ENCODE assay signal across 2 cellular contexts in the genomic region with DNA sequence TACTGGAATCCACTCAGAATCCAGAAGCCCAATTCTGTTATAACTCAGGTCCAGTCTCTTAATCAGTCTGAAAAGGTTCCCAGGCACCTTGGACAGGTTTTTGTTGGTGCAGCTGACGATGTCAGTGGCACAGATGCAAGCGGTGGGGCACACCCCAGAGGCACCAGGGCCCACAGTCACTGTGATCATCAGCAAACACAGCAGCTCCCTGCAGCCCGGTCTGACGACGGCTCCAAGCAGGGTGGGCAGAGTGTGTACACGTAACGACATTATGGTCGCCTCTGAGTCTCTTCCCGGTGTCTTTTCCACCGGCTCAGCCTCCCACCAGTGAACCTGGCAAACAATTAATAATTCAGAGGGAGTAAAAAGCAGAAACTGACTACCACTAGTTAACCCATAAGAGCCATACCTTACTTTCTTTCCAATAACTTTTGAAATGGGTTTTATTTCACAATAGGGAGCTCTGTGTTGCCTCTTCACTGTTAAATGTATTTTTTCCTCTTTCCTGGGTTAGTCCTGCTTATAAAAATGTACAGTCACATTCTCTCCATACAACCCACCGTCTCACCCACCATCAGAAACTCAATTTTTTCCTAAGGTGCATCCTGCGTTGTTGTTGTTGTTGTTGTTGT.
TF ChIP-seq lines count a peak whose summit lies in the region.

No MANE protein-coding gene starts in this region.

TF ChIP-seq in HEK293T, 16 proteins besides CTCF, POLR2A, EP300 and RAD21 (continued from another document):
- TF ChIP-seq, protein P1, sequence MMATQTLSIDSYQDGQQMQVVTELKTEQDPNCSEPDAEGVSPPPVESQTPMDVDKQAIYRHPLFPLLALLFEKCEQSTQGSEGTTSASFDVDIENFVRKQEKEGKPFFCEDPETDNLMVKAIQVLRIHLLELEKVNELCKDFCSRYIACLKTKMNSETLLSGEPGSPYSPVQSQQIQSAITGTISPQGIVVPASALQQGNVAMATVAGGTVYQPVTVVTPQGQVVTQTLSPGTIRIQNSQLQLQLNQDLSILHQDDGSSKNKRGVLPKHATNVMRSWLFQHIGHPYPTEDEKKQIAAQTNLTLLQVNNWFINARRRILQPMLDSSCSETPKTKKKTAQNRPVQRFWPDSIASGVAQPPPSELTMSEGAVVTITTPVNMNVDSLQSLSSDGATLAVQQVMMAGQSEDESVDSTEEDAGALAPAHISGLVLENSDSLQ (IDR thresholded peaks at IDR 0.05): no peak
- TF ChIP-seq NFRKB (IDR thresholded peaks at IDR 0.05) (no peak), FOXK2 (IDR thresholded peaks at IDR 0.05) (no peak), BHLHE40 (IDR thresholded peaks at IDR 0.05; ENCODE audit: borderline replicate concordance) (no peak), LEF1 (IDR thresholded peaks at IDR 0.05; ENCODE audit: borderline replicate concordance) (no peak), ZNF384 (IDR thresholded peaks at IDR 0.05) (no peak), FOXM1 (IDR thresholded peaks at IDR 0.05; ENCODE audit: borderline replicate concordance) (no peak)

TF ChIP-seq in SK-N-SH treated with all-trans-retinoic acid at 6 μM for 48 hours, 23 proteins besides CTCF, POLR2A, EP300 and RAD21 (continued from another document):
- TF ChIP-seq, protein P2, sequence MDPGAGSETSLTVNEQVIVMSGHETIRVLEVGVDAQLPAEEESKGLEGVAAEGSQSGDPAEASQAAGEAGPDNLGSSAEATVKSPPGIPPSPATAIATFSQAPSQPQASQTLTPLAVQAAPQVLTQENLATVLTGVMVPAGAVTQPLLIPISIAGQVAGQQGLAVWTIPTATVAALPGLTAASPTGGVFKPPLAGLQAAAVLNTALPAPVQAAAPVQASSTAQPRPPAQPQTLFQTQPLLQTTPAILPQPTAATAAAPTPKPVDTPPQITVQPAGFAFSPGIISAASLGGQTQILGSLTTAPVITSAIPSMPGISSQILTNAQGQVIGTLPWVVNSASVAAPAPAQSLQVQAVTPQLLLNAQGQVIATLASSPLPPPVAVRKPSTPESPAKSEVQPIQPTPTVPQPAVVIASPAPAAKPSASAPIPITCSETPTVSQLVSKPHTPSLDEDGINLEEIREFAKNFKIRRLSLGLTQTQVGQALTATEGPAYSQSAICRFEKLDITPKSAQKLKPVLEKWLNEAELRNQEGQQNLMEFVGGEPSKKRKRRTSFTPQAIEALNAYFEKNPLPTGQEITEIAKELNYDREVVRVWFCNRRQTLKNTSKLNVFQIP (CRISPR knock-in tag; IDR thresholded peaks at IDR 0.05; ENCODE audit: borderline replicate concordance, low read depth): no peak
